Comparison of ENCODE assay signal across 8 cellular contexts in the genomic region with DNA sequence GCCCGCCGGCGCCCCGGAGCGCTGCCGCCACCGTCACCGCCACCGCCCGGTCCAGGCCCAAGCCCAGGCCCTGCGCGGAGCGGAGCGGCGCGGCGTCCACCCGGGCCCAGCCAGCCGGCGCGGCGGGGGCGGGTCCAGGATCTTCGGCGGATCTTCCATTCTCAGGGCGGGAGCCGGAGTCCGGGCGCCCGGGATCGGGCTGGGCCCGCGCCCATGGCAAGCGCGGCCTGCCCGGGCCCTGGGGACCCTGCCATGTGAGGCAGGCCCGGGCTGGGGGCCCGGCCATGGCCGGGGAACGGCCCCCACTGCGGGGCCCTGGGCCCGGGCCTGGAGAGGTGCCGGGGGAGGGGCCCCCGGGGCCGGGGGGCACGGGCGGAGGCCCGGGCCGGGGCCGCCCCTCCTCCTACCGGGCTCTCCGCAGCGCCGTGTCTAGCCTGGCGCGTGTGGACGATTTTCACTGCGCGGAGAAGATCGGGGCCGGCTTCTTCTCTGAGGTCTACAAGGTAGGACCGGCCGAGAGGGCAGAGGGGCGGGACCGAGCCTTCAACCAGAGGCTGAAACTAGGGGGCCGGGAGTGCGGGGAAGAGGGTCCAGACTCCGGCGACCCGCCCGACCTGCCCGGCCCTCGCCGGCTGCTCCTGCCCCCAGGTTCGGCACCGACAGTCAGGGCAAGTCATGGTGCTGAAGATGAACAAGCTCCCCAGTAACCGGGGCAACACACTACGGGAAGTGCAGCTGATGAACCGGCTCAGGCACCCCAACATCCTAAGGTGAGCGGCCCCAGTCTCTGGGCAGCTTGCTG. TPM values are rescaled to one million over a fixed set of nuclear protein-coding genes. Genes with fewer than 3 reads are reported as not detected.
A peak's percentile ranks its signal among the peaks of the same experiment; 100 is the strongest.
DNase-seq lines count a peak whose midpoint lies in the region; TF ChIP-seq lines count a peak whose summit lies in the region.

No MANE protein-coding gene starts in this region.

- no peaks in the 10 kb centered on the region for H3K4me1 ChIP-seq in HEK293 (ENCODE audit: control insufficient read depth, insufficient read depth, low read length)
- peaks cover 28% of the 10 kb centered on the region for H3K4me1 ChIP-seq in adipocyte (ENCODE audit: control insufficient read depth, insufficient read depth, low read length)
- H3K4me1 ChIP-seq in iPS DF 6.9 (ENCODE audit: control insufficient read depth, insufficient read depth, low read length): peaks cover 1% of the 10 kb centered on the region; the same call in 1 of the 2 replicates
- H3K4me1 ChIP-seq in skeletal muscle tissue (ENCODE audit: control insufficient read depth in 3 of 3, insufficient read depth in 3 of 3, low read length in 3 of 3): peaks cover 38 to 61% (median 48%) of the 10 kb centered on the region in 3 donors

- H3K36me3 ChIP-seq in HEK293 (ENCODE audit: control insufficient read depth in 2 of 2, insufficient read depth in 1 of 2, low read length in 2 of 2): peaks cover 0 to 40% of the 10 kb centered on the region in 2 experiments; a peak in 1 of 3 replicates
- H3K36me3 ChIP-seq in adipocyte (ENCODE audit: control insufficient read depth, insufficient read depth, low read length, severe bottlenecking): peaks cover 32% of the 10 kb centered on the region
- 0 out of 2 replicates have a peak, but pooled peaks cover 3% of the 10 kb centered on the region for H3K36me3 ChIP-seq in iPS DF 6.9 (ENCODE audit: control insufficient read depth, insufficient read depth, low read length)
- peaks cover 13 to 20% (median 19%) of the 10 kb centered on the region in 3 donors for H3K36me3 ChIP-seq in skeletal muscle tissue (ENCODE audit: control insufficient read depth in 3 of 3, insufficient read depth in 3 of 3, low read length in 3 of 3)

- CTCF ChIA-PET in HEK293 (lab: Yijun Ruan, JAX): interaction anchor here (1.2 to 2.6 kb wide), 2 partner anchors 8 to 10 kb away, joined by 6 to 22 read pairs; no protein-coding TSS in a partner anchor

- H3K27ac ChIP-seq in HEK293 (ENCODE audit: extremely low read depth, low read depth, low read length) (peak overlapping the region; percentile 85), iPS DF 6.9 (ENCODE audit: low read length) (no peak overlapping the region), skeletal muscle tissue (ENCODE audit: low read depth, low read length) (no peak overlapping the region)

- DNase-seq in NCI-H1092 treated with DMSO at 0.1 percent for 48 hours (lab: John Stamatoyannopoulos, UW) (peak; percentile 27), NCI-H1092 (lab: John Stamatoyannopoulos, UW) (no peak), NCI-H146 treated with DMSO at 0.1 percent for 48 hours (lab: John Stamatoyannopoulos, UW; ENCODE audit: unreplicated experiment) (peak; percentile 10), adipocyte (ENCODE audit: low read depth) (peak; percentile 73), iPS DF 6.9 (ENCODE audit: low read depth, low spot score) (no peak), NCI-H2107 (lab: John Stamatoyannopoulos, UW) (no peak)

- no peaks in the 10 kb centered on the region for H3K27me3 ChIP-seq in adipocyte (replicated peaks; ENCODE audit: control insufficient read depth, insufficient read depth, low read length)
- H3K27me3 ChIP-seq in iPS DF 6.9 (ENCODE audit: control insufficient read depth, insufficient read depth, low read length): no peaks in the 10 kb centered on the region
- H3K27me3 ChIP-seq in skeletal muscle tissue (ENCODE audit: control insufficient read depth in 3 of 3, insufficient read depth in 3 of 3, low read length in 3 of 3): no peaks in the 10 kb centered on the region

- no peak for TF ChIP-seq CTCF in HEK293 (tag by site-specific recombination; IDR thresholded peaks at IDR 0.05)

- no peaks in the 10 kb centered on the region for H3K9me3 ChIP-seq in HEK293 (ENCODE audit: control insufficient read depth, insufficient read depth, low read depth, low read length)
- no peaks in the 10 kb centered on the region for H3K9me3 ChIP-seq in adipocyte (ENCODE audit: control insufficient read depth, low read length)
- H3K9me3 ChIP-seq in iPS DF 6.9 (ENCODE audit: control insufficient read depth, insufficient read depth, low read length): no peaks in the 10 kb centered on the region
- no peaks in the 10 kb centered on the region for H3K9me3 ChIP-seq in skeletal muscle tissue (ENCODE audit: control insufficient read depth in 3 of 3, low read length in 3 of 3)

- H3K4me3 ChIP-seq in HEK293 (ENCODE audit: low read depth, low read length) (peak overlapping the region; percentile 54), adipocyte (ENCODE audit: low read length) (peak overlapping the region; percentile 92), iPS DF 6.9 (ENCODE audit: low read length) (peak overlapping the region; percentile 53), skeletal muscle tissue (ENCODE audit: low read length in 3 of 3) (peak overlapping the region; percentile 79 to 97 (median 82))

- no CpG with 5 or more reads among the region's 80 CpGs for WGBS in iPS DF 6.9 (ENCODE audit: insufficient coverage, insufficient read length)

- POLR2A ChIA-PET in HEK293 (lab: Yijun Ruan, JAX): interaction anchor here (0.5 to 0.9 kb wide), 3 partner anchors 24 to 152 kb away, joined by 3 to 4 read pairs (median 4); no protein-coding TSS in a partner anchor

- H3K9ac ChIP-seq in adipocyte (ENCODE audit: low read length): peak overlapping the region; percentile 89
- peak overlapping the region; percentile 70 to 89 (median 83) for H3K9ac ChIP-seq in skeletal muscle tissue (ENCODE audit: low read depth in 1 of 3, low read length in 3 of 3)

TF ChIP-seq in HEK293, 187 proteins besides CTCF, POLR2A, EP300 and RAD21:
- TF ChIP-seq ZBTB17 (tag by site-specific recombination; IDR thresholded peaks at IDR 0.05) (peak; percentile 36; the same call in 1 of the 2 replicates), GLIS1 (tag by site-specific recombination; IDR thresholded peaks at IDR 0.05) (no peak), GLIS2 (tag by site-specific recombination; IDR thresholded peaks at IDR 0.05) (0 out of 2 replicates have a peak, but pooled peaks have one; percentile 24), ZNF335 (tag by site-specific recombination; conservative IDR thresholded peaks at IDR 0.05) (peak; percentile 76), ZNF2 (tag by site-specific recombination; IDR thresholded peaks at IDR 0.05) (no peak), ZNF155 (tag by site-specific recombination; IDR thresholded peaks at IDR 0.05) (no peak), SP2 (tag by site-specific recombination; IDR thresholded peaks at IDR 0.05) (peak; percentile 27; the same call in 1 of the 2 replicates), KLF10 (tag by site-specific recombination; IDR thresholded peaks at IDR 0.05) (no peak), ZBTB8A (tag by site-specific recombination; IDR thresholded peaks at IDR 0.05) (peak; percentile 40; the same call in 1 of the 2 replicates), ZNF555 (tag by site-specific recombination; conservative IDR thresholded peaks at IDR 0.05) (no peak), ZNF777 (tag by site-specific recombination; IDR thresholded peaks at IDR 0.05; ENCODE audit: borderline replicate concordance) (no peak), ZEB2 (tag by site-specific recombination; IDR thresholded peaks at IDR 0.05) (0 out of 2 replicates have a peak, but pooled peaks have one; percentile 18), ZBTB20 (tag by site-specific recombination; IDR thresholded peaks at IDR 0.05) (peak; percentile 75)
- TF ChIP-seq, protein P1, sequence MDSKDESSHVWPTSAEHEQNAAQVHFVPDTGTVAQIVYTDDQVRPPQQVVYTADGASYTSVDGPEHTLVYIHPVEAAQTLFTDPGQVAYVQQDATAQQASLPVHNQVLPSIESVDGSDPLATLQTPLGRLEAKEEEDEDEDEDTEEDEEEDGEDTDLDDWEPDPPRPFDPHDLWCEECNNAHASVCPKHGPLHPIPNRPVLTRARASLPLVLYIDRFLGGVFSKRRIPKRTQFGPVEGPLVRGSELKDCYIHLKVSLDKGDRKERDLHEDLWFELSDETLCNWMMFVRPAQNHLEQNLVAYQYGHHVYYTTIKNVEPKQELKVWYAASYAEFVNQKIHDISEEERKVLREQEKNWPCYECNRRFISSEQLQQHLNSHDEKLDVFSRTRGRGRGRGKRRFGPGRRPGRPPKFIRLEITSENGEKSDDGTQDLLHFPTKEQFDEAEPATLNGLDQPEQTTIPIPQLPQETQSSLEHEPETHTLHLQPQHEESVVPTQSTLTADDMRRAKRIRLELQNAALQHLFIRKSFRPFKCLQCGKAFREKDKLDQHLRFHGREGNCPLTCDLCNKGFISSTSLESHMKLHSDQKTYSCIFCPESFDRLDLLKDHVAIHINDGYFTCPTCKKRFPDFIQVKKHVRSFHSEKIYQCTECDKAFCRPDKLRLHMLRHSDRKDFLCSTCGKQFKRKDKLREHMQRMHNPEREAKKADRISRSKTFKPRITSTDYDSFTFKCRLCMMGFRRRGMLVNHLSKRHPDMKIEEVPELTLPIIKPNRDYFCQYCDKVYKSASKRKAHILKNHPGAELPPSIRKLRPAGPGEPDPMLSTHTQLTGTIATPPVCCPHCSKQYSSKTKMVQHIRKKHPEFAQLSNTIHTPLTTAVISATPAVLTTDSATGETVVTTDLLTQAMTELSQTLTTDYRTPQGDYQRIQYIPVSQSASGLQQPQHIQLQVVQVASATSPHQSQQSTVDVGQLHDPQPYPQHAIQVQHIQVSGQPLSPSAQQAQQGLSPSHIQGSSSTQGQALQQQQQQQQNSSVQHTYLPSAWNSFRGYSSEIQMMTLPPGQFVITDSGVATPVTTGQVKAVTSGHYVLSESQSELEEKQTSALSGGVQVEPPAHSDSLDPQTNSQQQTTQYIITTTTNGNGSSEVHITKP (tag by site-specific recombination; IDR thresholded peaks at IDR 0.05): peak; percentile 75
- TF ChIP-seq, protein P2, sequence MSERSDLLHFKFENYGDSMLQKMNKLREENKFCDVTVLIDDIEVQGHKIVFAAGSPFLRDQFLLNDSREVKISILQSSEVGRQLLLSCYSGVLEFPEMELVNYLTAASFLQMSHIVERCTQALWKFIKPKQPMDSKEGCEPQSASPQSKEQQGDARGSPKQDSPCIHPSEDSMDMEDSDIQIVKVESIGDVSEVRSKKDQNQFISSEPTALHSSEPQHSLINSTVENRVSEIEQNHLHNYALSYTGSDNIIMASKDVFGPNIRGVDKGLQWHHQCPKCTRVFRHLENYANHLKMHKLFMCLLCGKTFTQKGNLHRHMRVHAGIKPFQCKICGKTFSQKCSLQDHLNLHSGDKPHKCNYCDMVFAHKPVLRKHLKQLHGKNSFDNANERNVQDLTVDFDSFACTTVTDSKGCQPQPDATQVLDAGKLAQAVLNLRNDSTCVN (tag by site-specific recombination; optimal IDR thresholded peaks at IDR 0.05): peak; percentile 28
- TF ChIP-seq, protein P3, sequence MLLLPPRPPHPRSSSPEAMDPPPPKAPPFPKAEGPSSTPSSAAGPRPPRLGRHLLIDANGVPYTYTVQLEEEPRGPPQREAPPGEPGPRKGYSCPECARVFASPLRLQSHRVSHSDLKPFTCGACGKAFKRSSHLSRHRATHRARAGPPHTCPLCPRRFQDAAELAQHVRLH (tag by site-specific recombination; IDR thresholded peaks at IDR 0.05): no peak

RNA-seq across cellular contexts. Expression of a gene that starts 0.5 kb away (rescaled TPM):
- total RNA-seq in skeletal muscle tissue: 8.4 TPM

RNA-seq across cellular contexts. Expression of a gene that starts 12.7 kb away (rescaled TPM):
- total RNA-seq in skeletal muscle tissue: 2.1 TPM

RNA-seq across cellular contexts. Expression of a gene that starts 45.2 kb away (rescaled TPM):
- 1.0 TPM for total RNA-seq in skeletal muscle tissue

RNA-seq across cellular contexts. Expression of a gene that starts 52.3 kb away (rescaled TPM):
- 118,473 TPM for total RNA-seq in skeletal muscle tissue

RNA-seq across cellular contexts. Expression of a gene that starts 52.6 kb away (rescaled TPM):
- 11.0 TPM for total RNA-seq in skeletal muscle tissue

Comparison
In these comparisons a context has a peak if more than half of its experiments do, and no peak if none do; other contexts are left out.
1. DNase-seq: peak in NCI-H1092 treated with DMSO at 0.1 percent for 48 hours (single experiment), NCI-H146 treated with DMSO at 0.1 percent for 48 hours (single experiment) and adipocyte (single experiment); none in NCI-H1092 (single experiment), iPS DF 6.9 (single experiment) and NCI-H2107 (single experiment).
2. Peak in every context shown above with its lines, with median percentiles within 50 percentile points of each other: H3K4me3 ChIP-seq.